In the genomic region with DNA sequence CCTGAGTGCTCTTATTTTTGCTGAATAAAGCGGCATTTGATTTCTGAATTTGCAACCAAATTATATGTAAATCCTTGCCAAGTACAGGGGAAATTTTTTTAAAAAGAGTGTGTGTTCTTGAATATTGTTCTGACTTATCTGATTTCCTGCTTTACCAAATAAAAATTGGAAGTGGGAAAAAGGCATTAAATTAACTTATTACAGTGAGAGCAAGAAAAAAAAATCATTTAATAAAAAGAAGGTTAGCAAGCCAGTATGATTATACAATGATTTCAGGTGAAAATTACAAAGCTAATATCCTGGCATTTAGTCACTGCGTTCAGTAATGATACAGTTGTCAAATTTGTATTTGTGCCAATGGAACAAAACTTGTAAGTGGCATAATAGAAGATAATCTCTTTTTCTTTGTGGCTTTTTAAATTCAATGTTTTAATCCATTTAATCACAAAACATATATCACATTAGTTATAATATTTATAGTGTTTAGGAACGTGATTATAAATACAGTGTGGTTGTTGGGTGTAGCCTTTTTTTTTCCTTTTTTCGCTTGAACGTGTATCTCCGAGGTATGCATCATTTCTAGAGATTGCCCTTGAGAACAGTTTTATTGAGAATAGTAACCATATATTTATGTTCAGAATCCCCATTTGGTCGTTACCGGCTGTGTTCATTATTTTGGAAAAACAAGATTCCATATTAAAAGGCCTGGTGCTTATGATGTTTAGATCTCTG, we compare ENCODE assay signal across 8 cellular contexts.
DNase-seq lines count a peak whose midpoint lies in the region; ATAC-seq and TF ChIP-seq lines count a peak whose summit lies in the region.

No MANE protein-coding gene starts in this region.

- no peak overlapping the region for H2BK120ac ChIP-seq in mesenchymal stem cell (ENCODE audit: low read depth, low read length)

- ATAC-seq in left ventricle myocardium superior: no peak
- ATAC-seq in GM18858 (IDR thresholded peaks at IDR 0.05; ENCODE audit: unreplicated experiment): no peak

- peaks cover 14% of the 10 kb centered on the region for H3K79me1 ChIP-seq in mesenchymal stem cell (replicated peaks; ENCODE audit: low read length, poor library complexity, severe bottlenecking)

- H2BK12ac ChIP-seq in mesenchymal stem cell (ENCODE audit: low read length in 2 of 2): no peak overlapping the region

- peaks cover 0 to 56% of the 10 kb centered on the region in 2 donors for H3K4me1 ChIP-seq in right atrium auricular region
- H3K4me1 ChIP-seq in mesenchymal stem cell (ENCODE audit: control insufficient read depth, insufficient read depth, low read depth, low read length): peaks cover 11% of the 10 kb centered on the region
- peaks cover 55% of the 10 kb centered on the region for H3K4me1 ChIP-seq in vagina

- TF ChIP-seq CTCF in right atrium auricular region (IDR thresholded peaks at IDR 0.05) (no peak), vagina (IDR thresholded peaks at IDR 0.05) (no peak)

- 97% methylated on average over 3 of the region's 8 CpGs for WGBS in mesenchymal stem cell

- H2BK15ac ChIP-seq in mesenchymal stem cell (ENCODE audit: low read depth, poor library complexity, severe bottlenecking): no peak overlapping the region

- H3K4ac ChIP-seq in mesenchymal stem cell (ENCODE audit: low read depth in 1 of 2, low read length in 2 of 2): no peak overlapping the region

- peak overlapping the region; percentile 82 to 90 for H3K4me3 ChIP-seq in right atrium auricular region
- H3K4me3 ChIP-seq in mesenchymal stem cell (ENCODE audit: insufficient read depth in 1 of 2, low read depth in 1 of 2, low read length in 2 of 2): peak overlapping the region in 1 of 2 experiments; percentile 80
- peak overlapping the region; percentile 85 to 95 for H3K4me3 ChIP-seq in vagina

- DNase-seq in right atrium auricular region (ENCODE audit: low spot score) (no peak), left ventricle myocardium superior (no peak), mesenchymal stem cell (no peak), vagina (ENCODE audit: extremely low spot score in 2 of 2) (no peak), T-helper 9 cell (no peak)
- DNase-seq in activated effector memory CD4-positive, alpha-beta T cell treated with Interleukin-2 at 50 U/mL for 16 hours: no peak

- H3K9ac ChIP-seq in mesenchymal stem cell (ENCODE audit: low read length): peak overlapping the region; percentile 96

- no peak overlapping the region for H2AFZ ChIP-seq in mesenchymal stem cell (ENCODE audit: low read depth, low read length)

- no peak overlapping the region for H3K23ac ChIP-seq in mesenchymal stem cell (ENCODE audit: low read length in 2 of 2)

- H3K36me3 ChIP-seq in right atrium auricular region: no peaks in the 10 kb centered on the region
- H3K36me3 ChIP-seq in mesenchymal stem cell (ENCODE audit: control insufficient read depth in 1 of 2, insufficient read depth in 2 of 2, low read depth in 1 of 2, low read length in 2 of 2): peaks cover 0 to 7% of the 10 kb centered on the region in 2 experiments
- H3K36me3 ChIP-seq in vagina: no peaks in the 10 kb centered on the region

- H3K27ac ChIP-seq in right atrium auricular region: peak overlapping the region; percentile 100
- H3K27ac ChIP-seq in angular gyrus (ENCODE audit: low read depth, low read length): peak overlapping the region; percentile 99
- peak overlapping the region; percentile 100 for H3K27ac ChIP-seq in mesenchymal stem cell (ENCODE audit: low read length, poor library complexity, severe bottlenecking)
- H3K27ac ChIP-seq in vagina: peak overlapping the region; percentile 100

- no peak overlapping the region for H3K14ac ChIP-seq in mesenchymal stem cell (ENCODE audit: low read length in 2 of 2)

- H4K8ac ChIP-seq in mesenchymal stem cell (ENCODE audit: low read length): no peak overlapping the region

- H3K27me3 ChIP-seq in right atrium auricular region: no peaks in the 10 kb centered on the region
- H3K27me3 ChIP-seq in mesenchymal stem cell (ENCODE audit: control insufficient read depth in 1 of 2, insufficient read depth in 1 of 2, low read length in 2 of 2): no peaks in the 10 kb centered on the region
- H3K27me3 ChIP-seq in vagina: no peaks in the 10 kb centered on the region

- no peak overlapping the region for H2AK5ac ChIP-seq in mesenchymal stem cell (ENCODE audit: low read length, severe bottlenecking)

- TF ChIP-seq POLR2A in vagina (IDR thresholded peaks at IDR 0.05): no peak

- no peak overlapping the region for H3K4me2 ChIP-seq in mesenchymal stem cell (ENCODE audit: low read length, poor library complexity, severe bottlenecking)

- no peaks in the 10 kb centered on the region for H3K9me3 ChIP-seq in right atrium auricular region
- H3K9me3 ChIP-seq in mesenchymal stem cell (ENCODE audit: control insufficient read depth, low read length): no peaks in the 10 kb centered on the region
- no peaks in the 10 kb centered on the region for H3K9me3 ChIP-seq in vagina

- no peak overlapping the region for H4K91ac ChIP-seq in mesenchymal stem cell (ENCODE audit: low read length)

- no peak overlapping the region for H2BK5ac ChIP-seq in mesenchymal stem cell (ENCODE audit: low read depth, low read length, poor library complexity, severe bottlenecking)

- H3K18ac ChIP-seq in mesenchymal stem cell (ENCODE audit: low read depth in 1 of 2, low read length in 2 of 2): no peak overlapping the region

- intact Hi-C loops in left ventricle myocardium superior (cut with micrococcal nuclease) (no loop called here), vagina (cut with DNase I) (no loop called here)
